In genomic region chr16:25045696-25046381, GRCh38 we compare ENCODE assay signal across 15 cellular contexts. TPM values are rescaled to one million over a fixed set of nuclear protein-coding genes. Genes with fewer than 3 reads are reported as not detected.
DNase-seq lines count a peak whose midpoint lies in the region; TF ChIP-seq lines count a peak whose summit lies in the region.
"Had no signal": no experiment of that assay in that cellular context is flagged by ENCODE, and none has a peak within 500 bp of the region (broad histone marks: within the 10 kb centered on the region; RNA-seq: fewer than 3 reads in every experiment).

No MANE protein-coding gene starts in this region.

- no peaks in the 10 kb centered on the region for H3K36me3 ChIP-seq in transverse colon
- H3K36me3 ChIP-seq: thoracic aorta had no signal

- H3K9me3 Mint-ChIP-seq in activated T-helper 2 cell treated with anti-CD3 and anti-CD28 coated beads, Interferon-gamma antibody, Interleukin-2, Interleukin-4, amounts not matched to agents 10 μg/mL and 5 μg/mL and 100 μg/mL, durations not matched to agents 14 hours and 24 hours and 36 hours: no peaks in the 10 kb centered on the region
- H3K9me3 Mint-ChIP-seq: activated naive CD4-positive, alpha-beta T cell treated with anti-CD3 and anti-CD28 coated beads, Interleukin-2, amount 50 U/mL, for 72 hours; GM23338; mesothelial cell of epicardium had no signal

- H3K27me3 ChIP-seq in transverse colon: no peaks in the 10 kb centered on the region

- intact Hi-C loops in transverse colon (cut with DNase I; ENCODE audit: low total_unique reads): no loop called here
- intact Hi-C loops in activated T-helper 2 cell treated with anti-CD3 and anti-CD28 coated beads, Interferon-gamma antibody, Interleukin-2, Interleukin-4, amounts not matched to agents 10 μg/mL and 5 μg/mL and 100 μg/mL, durations not matched to agents 14 hours and 24 hours and 36 hours (cut with micrococcal nuclease): no loop called here

- no peak overlapping the region for H3K4me3 Mint-ChIP-seq in activated T-helper 2 cell treated with anti-CD3 and anti-CD28 coated beads, Interferon-gamma antibody, Interleukin-2, Interleukin-4, amounts not matched to agents 10 μg/mL and 5 μg/mL and 100 μg/mL, durations not matched to agents 14 hours and 24 hours and 36 hours (ENCODE audit: low read depth)
- H3K4me3 Mint-ChIP-seq: GM23338, mesothelial cell of epicardium had no signal

- TF ChIP-seq EP300 in transverse colon (IDR thresholded peaks at IDR 0.05; ENCODE audit: low read depth): no peak

- no peak overlapping the region for H3K4me3 ChIP-seq in astrocyte of the spinal cord (ENCODE audit: low read depth, low read length)
- H3K4me3 ChIP-seq in transverse colon: no peak overlapping the region
- H3K4me3 ChIP-seq: GM23338, thoracic aorta had no signal

- H3K4me1 Mint-ChIP-seq in activated T-helper 2 cell treated with anti-CD3 and anti-CD28 coated beads, Interferon-gamma antibody, Interleukin-2, Interleukin-4, amounts not matched to agents 10 μg/mL and 5 μg/mL and 100 μg/mL, durations not matched to agents 14 hours and 24 hours and 36 hours (ENCODE audit: low read depth): peaks cover 38% of the 10 kb centered on the region

- DNase-seq in GM03348 (ENCODE audit: low spot score) (peak; percentile 57), MV-4-11 (lab: John Stamatoyannopoulos, UW) (peak; percentile 74), astrocyte of the spinal cord (ENCODE audit: low read depth, low spot score) (peak; percentile 29), renal cortical epithelial cell (ENCODE audit: low read depth) (peak; percentile 21), transverse colon (no peak), COLO668 (lab: John Stamatoyannopoulos, UW; ENCODE audit: unreplicated experiment) (no peak)
- DNase-seq in activated T-helper 2 cell treated with anti-CD3 and anti-CD28 coated beads, Interferon-gamma antibody, Interleukin-2, Interleukin-4, amounts not matched to agents 10 μg/mL and 5 μg/mL and 100 μg/mL, durations not matched to agents 14 hours and 24 hours and 36 hours (ENCODE audit: low spot score): no peak
- DNase-seq: Caco-2; occipital lobe; stimulated activated CD4-positive, alpha-beta T cell treated with anti-CD3 and anti-CD28 coated beads, Interleukin-12 subunit alpha, Interleukin-12 subunit beta, amount 100 ng/mL, for 4 hours; T1000 had no signal

- no peak for TF ChIP-seq POLR2A in transverse colon (IDR thresholded peaks at IDR 0.05)

- H3K4me1 ChIP-seq in transverse colon: peaks cover 0 to 21% (median 14%) of the 10 kb centered on the region in 4 donors

- H3K27ac Mint-ChIP-seq in activated T-helper 2 cell treated with anti-CD3 and anti-CD28 coated beads, Interferon-gamma antibody, Interleukin-2, Interleukin-4, amounts not matched to agents 10 μg/mL and 5 μg/mL and 100 μg/mL, durations not matched to agents 14 hours and 24 hours and 36 hours: no peak overlapping the region
- H3K27ac Mint-ChIP-seq: activated naive CD4-positive, alpha-beta T cell treated with anti-CD3 and anti-CD28 coated beads, Interleukin-2, amount 50 U/mL, for 72 hours; GM23338; mesothelial cell of epicardium had no signal

- H3K27me3 Mint-ChIP-seq in activated T-helper 2 cell treated with anti-CD3 and anti-CD28 coated beads, Interferon-gamma antibody, Interleukin-2, Interleukin-4, amounts not matched to agents 10 μg/mL and 5 μg/mL and 100 μg/mL, durations not matched to agents 14 hours and 24 hours and 36 hours (ENCODE audit: low read depth): no peaks in the 10 kb centered on the region

- no peaks in the 10 kb centered on the region for H3K36me3 Mint-ChIP-seq in activated T-helper 2 cell treated with anti-CD3 and anti-CD28 coated beads, Interferon-gamma antibody, Interleukin-2, Interleukin-4, amounts not matched to agents 10 μg/mL and 5 μg/mL and 100 μg/mL, durations not matched to agents 14 hours and 24 hours and 36 hours (ENCODE audit: low read depth)
- H3K36me3 Mint-ChIP-seq: activated naive CD4-positive, alpha-beta T cell treated with anti-CD3 and anti-CD28 coated beads, Interleukin-2, amount 50 U/mL, for 72 hours; mesothelial cell of epicardium had no signal

- H3K9me3 ChIP-seq in transverse colon: no peaks in the 10 kb centered on the region
- H3K9me3 ChIP-seq: Caco-2, thoracic aorta had no signal

- WGBS in transverse colon (ENCODE audit: low coverage in 1 of 2), 2 donors: 71 to 83% methylated on average over 5 to 7 of the region's 7 CpGs

- in situ Hi-C loops in astrocyte of the spinal cord (cut with HindIII; ENCODE audit: low sequenced_read_pairs) (no loop called here), transverse colon (cut with MboI; ENCODE audit: low pct_ligation_motif_present in 1 of 4, low pct_unique_long_range_greater_than_20kb in 1 of 4, low sequenced_read_pairs in 3 of 4) (no loop called here)

- H3K27ac ChIP-seq in transverse colon: no peak overlapping the region
- H3K27ac ChIP-seq: thoracic aorta had no signal

- no peak for TF ChIP-seq CTCF in astrocyte of the spinal cord (IDR thresholded peaks at IDR 0.05; ENCODE audit: low read depth, low read length)
- TF ChIP-seq CTCF in transverse colon (IDR thresholded peaks at IDR 0.05): no peak

RNA-seq across cellular contexts. Expression of gene ARHGAP17, which starts 30.7 kb away (rescaled TPM):
- 10.4 and 55.3 TPM in 2 replicates for total RNA-seq in renal cortical epithelial cell
- 100 to 1,000 TPM in 3 of 4 donors, 10 to 100 TPM in 1; 60.9 to 141 (median 102) TPM for total RNA-seq in transverse colon
- total RNA-seq in activated T-helper 2 cell treated with anti-CD3 and anti-CD28 coated beads, Interferon-gamma antibody, Interleukin-2, Interleukin-4, amounts not matched to agents 10 μg/mL and 5 μg/mL and 100 μg/mL, durations not matched to agents 14 hours and 24 hours and 36 hours: 75.4 and 84.4 TPM in 2 replicates

Comparison
In these comparisons a context has a peak if more than half of its experiments do, and no peak if none do; other contexts are left out.
1. DNase-seq: peak in GM03348 (single experiment), MV-4-11 (single experiment), astrocyte of the spinal cord (single experiment) and renal cortical epithelial cell (single experiment); none in transverse colon (single experiment), activated T-helper 2 cell treated with anti-CD3 and anti-CD28 coated beads, Interferon-gamma antibody, Interleukin-2, Interleukin-4, amounts not matched to agents 10 μg/mL and 5 μg/mL and 100 μg/mL, durations not matched to agents 14 hours and 24 hours and 36 hours (single experiment) and COLO668 (single experiment).